1 cellular context compared by ENCODE assay signal in genomic region chr22:49923445-49923844, GRCh38.
TF ChIP-seq lines count a peak whose summit lies in the region.

No MANE protein-coding gene starts in this region.

TF ChIP-seq in GM23338, 12 proteins besides CTCF, POLR2A, EP300 and RAD21 (continued from another document):
- TF ChIP-seq ZNF462 (CRISPR knock-in tag; IDR thresholded peaks at IDR 0.05) = no peak
